In genomic region chr7:150323682-150324365, GRCh38 we compare ENCODE assay signal across 8 cellular contexts. TPM values are rescaled to one million over a fixed set of nuclear protein-coding genes. Genes with fewer than 3 reads are reported as not detected.
DNase-seq lines count a peak whose midpoint lies in the region; ATAC-seq and TF ChIP-seq lines count a peak whose summit lies in the region.

No MANE protein-coding gene starts in this region.

- no peaks in the 10 kb centered on the region for H3K27me3 ChIP-seq in CD8-positive, alpha-beta T cell (ENCODE audit: insufficient read depth, low read length)
- H3K27me3 ChIP-seq in lung (ENCODE audit: control insufficient read depth, insufficient read depth) (no peaks in the 10 kb centered on the region), aorta (ENCODE audit: control insufficient read depth in 1 of 2, insufficient read depth in 2 of 2, low read length in 1 of 2) (no peaks in the 10 kb centered on the region)

- POLR2A ChIA-PET in CD8-positive, alpha-beta T cell (lab: Charles Lee), result interaction anchor here (0.8 to 1.8 kb wide), 7 partner anchors 14 to 83 kb away, joined by 3 to 6 read pairs (median 3); partner anchors contain the start of gene REPIN1

- H3K4me1 ChIP-seq in CD8-positive, alpha-beta T cell (ENCODE audit: insufficient read depth, low read length), result peaks cover 20% of the 10 kb centered on the region
- peaks cover 0 to 21% of the 10 kb centered on the region in 2 donors for H3K4me1 ChIP-seq in lung (ENCODE audit: control insufficient read depth in 2 of 2, insufficient read depth in 2 of 2, low read length in 2 of 2)
- H3K4me1 ChIP-seq in aorta (ENCODE audit: control insufficient read depth in 1 of 2, insufficient read depth in 2 of 2, low read length in 2 of 2), result no peaks in the 10 kb centered on the region

- peaks cover 57% of the 10 kb centered on the region for H3K36me3 Mint-ChIP-seq in CD8-positive, alpha-beta T cell

- H3K27ac Mint-ChIP-seq in CD8-positive, alpha-beta T cell, result peak overlapping the region; percentile 96

- no peak for TF ChIP-seq CTCF in CD8-positive, alpha-beta T cell (IDR thresholded peaks at IDR 0.05)
- no peak for TF ChIP-seq CTCF in lung (IDR thresholded peaks at IDR 0.05; ENCODE audit: control extremely low read depth, extremely low read depth)

- intact Hi-C loops in CD8-positive, alpha-beta T cell (cut with DNase I, micrococcal nuclease), result loop anchor here (1.0 to 2.0 kb wide), 3 partner anchors 55 to 81 kb away; partner anchors contain the start of gene ZNF775 (in 2 of the 2)
- intact Hi-C loops in aorta (cut with DNase I), result no loop called here

- H3K27ac ChIP-seq in CD8-positive, alpha-beta T cell (ENCODE audit: low read depth, low read length), result peak overlapping the region; percentile 74
- peak overlapping the region; percentile 52 for H3K27ac ChIP-seq in caudate nucleus (ENCODE audit: low read depth, low read length)
- peak overlapping the region in 1 of 2 donors; percentile 86 for H3K27ac ChIP-seq in lung (ENCODE audit: low read depth in 1 of 2, low read length in 1 of 2)
- no peak overlapping the region for H3K27ac ChIP-seq in aorta (ENCODE audit: low read depth in 1 of 2, low read length in 2 of 2)

- H3K9me3 Mint-ChIP-seq in CD8-positive, alpha-beta T cell, result no peaks in the 10 kb centered on the region

- no peak for DNase-seq in CD8-positive, alpha-beta T cell
- peak; percentile 12 for DNase-seq in NCI-H226
- DNase-seq in caudate nucleus (lab: John Stamatoyannopoulos, UW), result peak in 2 of 61 donors; percentile 22 to 33
- no peak for DNase-seq in lung (ENCODE audit: low spot score)
- DNase-seq in aorta, result no peak
- no peak for DNase-seq in activated CD8-positive, alpha-beta memory T cell treated with anti-CD3 and anti-CD28 coated beads for 24 hours

- peaks cover 41% of the 10 kb centered on the region for H3K4me1 Mint-ChIP-seq in CD8-positive, alpha-beta T cell (ENCODE audit: low read depth)

- peak; percentile 21 for ATAC-seq in CD8-positive, alpha-beta T cell
- peak; percentile 27 for ATAC-seq in GM21381 (IDR thresholded peaks at IDR 0.05; ENCODE audit: unreplicated experiment)
- peak; percentile 8 for ATAC-seq in lung (ENCODE audit: insufficient read depth, low FRiP score)
- peak; percentile 15 for ATAC-seq in aorta (ENCODE audit: low FRiP score)
- no peak for ATAC-seq in HG03108 (IDR thresholded peaks at IDR 0.05; ENCODE audit: unreplicated experiment)

- 17 to 18% methylated on average over 16 of the region's 16 CpGs for WGBS in lung, 2 donors
- WGBS in aorta, 2 donors, result 23 to 28% methylated on average over 16 of the region's 16 CpGs

- H3K9me3 ChIP-seq in CD8-positive, alpha-beta T cell (ENCODE audit: low read length), result no peaks in the 10 kb centered on the region
- no peaks in the 10 kb centered on the region for H3K9me3 ChIP-seq in lung (ENCODE audit: control insufficient read depth in 2 of 2, insufficient read depth in 1 of 2, low read length in 1 of 2)
- no peaks in the 10 kb centered on the region for H3K9me3 ChIP-seq in aorta (ENCODE audit: control insufficient read depth, low read length)

- peak overlapping the region; percentile 93 for H3K4me3 Mint-ChIP-seq in CD8-positive, alpha-beta T cell

- no peaks in the 10 kb centered on the region for H3K27me3 Mint-ChIP-seq in CD8-positive, alpha-beta T cell (ENCODE audit: low read depth)

- CTCF ChIA-PET in CD8-positive, alpha-beta T cell (lab: Charles Lee), result interaction anchor here (1.5 to 1.6 kb wide), 2 partner anchors 34 to 82 kb away, joined by 3 to 5 read pairs; no protein-coding TSS in a partner anchor

- H3K4me3 ChIP-seq in CD8-positive, alpha-beta T cell (ENCODE audit: low read depth, low read length), result peak overlapping the region; percentile 87
- H3K4me3 ChIP-seq in lung, result peak overlapping the region; percentile 56
- peak overlapping the region; percentile 51 to 60 for H3K4me3 ChIP-seq in aorta (ENCODE audit: low read length in 2 of 2)

- peaks cover 6% of the 10 kb centered on the region for H3K36me3 ChIP-seq in CD8-positive, alpha-beta T cell (ENCODE audit: insufficient read depth, low read length)
- peaks cover 0 to 11% of the 10 kb centered on the region in 2 donors for H3K36me3 ChIP-seq in lung (ENCODE audit: control insufficient read depth in 2 of 2, insufficient read depth in 2 of 2, low read length in 2 of 2)
- no peaks in the 10 kb centered on the region for H3K36me3 ChIP-seq in aorta (ENCODE audit: control insufficient read depth in 1 of 2, insufficient read depth in 2 of 2, low read length in 1 of 2)

RNA-seq across cellular contexts. Expression of gene ACTR3C, which starts 0.5 kb away (rescaled TPM):
- total RNA-seq in CD8-positive, alpha-beta T cell, result 1 to 10 TPM; 4.0 to 4.5 TPM
- total RNA-seq in lung, result 10 to 100 TPM; 13.0 to 34.2 TPM
- 1 to 10 TPM; 6.8 to 8.1 TPM for polyA plus RNA-seq in lung
- total RNA-seq in aorta, result 1 to 10 TPM; 1.2 to 5.2 TPM
- polyA plus RNA-seq in aorta, result under 1 TPM in 1 of 2 donors, not detected in 1; 0.75 TPM

RNA-seq across cellular contexts. Expression of gene LRRC61, which starts 0.7 kb away (rescaled TPM):
- 10 to 100 TPM in 1 of 2 experiments, 1 to 10 TPM in 1; 8.4 to 10.8 TPM for total RNA-seq in CD8-positive, alpha-beta T cell
- total RNA-seq in lung (10 to 100 TPM in 1 of 2 donors, 1 to 10 TPM in 1; 9.4 to 18.8 TPM), aorta (1 to 10 TPM; 2.5 to 2.6 TPM)
- polyA plus RNA-seq in lung (10 to 100 TPM in 1 of 2 donors, 1 to 10 TPM in 1; 7.1 to 16.6 TPM), aorta (1 to 10 TPM in 1 of 2 donors, under 1 TPM in 1; 0.15 to 2.6 TPM)

RNA-seq across cellular contexts. Expression of gene RARRES2, which starts 17.6 kb away (rescaled TPM):
- total RNA-seq in CD8-positive, alpha-beta T cell, result not detected
- 100 to 1,000 TPM; 123 to 161 TPM for total RNA-seq in lung
- 100 to 1,000 TPM; 164 to 212 TPM for polyA plus RNA-seq in lung
- total RNA-seq in aorta, result 100 to 1,000 TPM in 1 of 2 donors, 10 to 100 TPM in 1; 73.1 to 121 TPM
- 100 to 1,000 TPM in 1 of 2 donors, 10 to 100 TPM in 1; 65.9 to 198 TPM for polyA plus RNA-seq in aorta

RNA-seq across cellular contexts. Expression of gene REPIN1, which starts 44.8 kb away (rescaled TPM):
- 10 to 100 TPM; 54.0 to 54.1 TPM for total RNA-seq in CD8-positive, alpha-beta T cell
- 100 to 1,000 TPM in 1 of 2 donors, 10 to 100 TPM in 1; 50.3 to 135 TPM for total RNA-seq in lung
- polyA plus RNA-seq in lung, result 10 to 100 TPM; 38.4 to 73.8 TPM
- 10 to 100 TPM; 52.0 to 56.7 TPM for total RNA-seq in aorta
- 10 to 100 TPM; 19.7 to 44.9 TPM for polyA plus RNA-seq in aorta

RNA-seq across cellular contexts. Expression of gene ZNF775, which starts 55.3 kb away (rescaled TPM):
- total RNA-seq in CD8-positive, alpha-beta T cell, result under 1 TPM; 0.33 to 0.58 TPM
- 1 to 10 TPM; 4.4 to 5.4 TPM for total RNA-seq in lung
- polyA plus RNA-seq in lung, result 1 to 10 TPM; 1.4 to 3.2 TPM
- 1 to 10 TPM; 3.1 to 6.4 TPM for total RNA-seq in aorta
- polyA plus RNA-seq in aorta, result 1 to 10 TPM; 1.9 to 3.5 TPM

Comparison
In these comparisons a context has a peak if more than half of its experiments do, and no peak if none do; other contexts are left out.
1. H3K27ac ChIP-seq: peak in CD8-positive, alpha-beta T cell (single experiment) and caudate nucleus (single experiment); none in aorta (0 of 2).
2. RNA of gene RARRES2, which starts 17.6 kb away (total RNA-seq): 123 to 161 TPM in lung and 73.1 to 121 TPM in aorta; not detected in CD8-positive, alpha-beta T cell; every median in the first group is over 10 times any median in the second.
3. intact Hi-C loops: an anchor here in CD8-positive, alpha-beta T cell (1.0 to 2.0 kb wide); none called in aorta.
4. Peak in every context shown above with its lines, with median percentiles within 50 percentile points of each other: H3K4me3 ChIP-seq.